Comparison of ENCODE assay signal across 1 cellular context in genomic region chr12:100633082-100633785, GRCh38. TPM values are rescaled to one million over a fixed set of nuclear protein-coding genes. Genes with fewer than 3 reads are reported as not detected.
"Had no signal": no experiment of that assay in that cellular context is flagged by ENCODE, and none has a peak within 500 bp of the region (broad histone marks: within the 10 kb centered on the region; RNA-seq: fewer than 3 reads in every experiment).

No MANE protein-coding gene starts in this region.

RNA-seq across cellular contexts. Expression of gene GAS2L3, which starts 59.8 kb away (rescaled TPM):
- total RNA-seq: naive thymus-derived CD8-positive, alpha-beta T cell had no signal
- polyA plus RNA-seq: naive thymus-derived CD8-positive, alpha-beta T cell had no signal
